23 cellular contexts compared by ENCODE assay signal in the genomic region with DNA sequence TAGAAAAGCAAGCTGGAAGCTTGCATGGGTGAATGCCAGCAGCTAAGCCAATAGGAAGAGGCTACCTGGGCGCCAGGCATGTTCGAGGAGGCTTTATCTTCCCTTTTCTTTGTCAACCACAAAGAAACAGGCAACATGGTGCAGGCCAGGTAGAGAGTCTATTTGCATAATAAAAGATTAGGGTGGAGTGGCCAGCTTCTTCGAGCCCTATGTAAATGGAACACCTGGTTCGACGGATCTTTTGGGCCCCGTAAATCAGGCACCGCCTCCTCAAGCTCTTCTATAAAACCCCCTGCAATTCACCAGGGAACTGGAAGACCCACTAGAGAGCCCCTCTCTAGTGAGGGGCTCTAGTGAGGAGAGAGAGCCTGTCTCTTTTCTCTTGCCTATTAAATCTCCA.
DNase-seq lines count a peak whose midpoint lies in the region; ATAC-seq and TF ChIP-seq lines count a peak whose summit lies in the region.
"Had no signal": no experiment of that assay in that cellular context is flagged by ENCODE, and none has a peak within 500 bp of the region (broad histone marks: within the 10 kb centered on the region; RNA-seq: fewer than 3 reads in every experiment).

No MANE protein-coding gene starts in this region.

- no peaks in the 10 kb centered on the region for H3K4me1 Mint-ChIP-seq in neural progenitor cell
- no peaks in the 10 kb centered on the region for H3K4me1 Mint-ChIP-seq in natural killer cell treated with Interleukin-12 subunit alpha and Interleukin-12 subunit beta and Interleukin-15 and Interleukin-18, amount 100 ng/mL, for 72 hours (ENCODE audit: low read depth in 2 of 2)

- TF ChIP-seq CTCF in neural progenitor cell (IDR thresholded peaks at IDR 0.05) (no peak), dorsolateral prefrontal cortex (IDR thresholded peaks at IDR 0.05 in 54 of 56, conservative IDR thresholded peaks at IDR 0.05 in 2 of 56; ENCODE audit: low read depth in 1 of 56, partially characterized antibody in 56 of 56) (no peak)

- H3K4me3 ChIP-seq in H7 (ENCODE audit: insufficient read depth, low read depth, low read length): no peak overlapping the region
- H3K4me3 ChIP-seq in NT2/D1 (ENCODE audit: insufficient read length, low read depth): no peak overlapping the region
- no peak overlapping the region for H3K4me3 ChIP-seq in neural progenitor cell
- H3K4me3 ChIP-seq in dorsolateral prefrontal cortex: no peak overlapping the region
- H3K4me3 ChIP-seq: A549; BLaER1 treated with 17β-estradiol and CSF1 and Interleukin-3, amounts not matched to agents 10 nM and 100 nM; SK-N-MC had no signal

- H3K4me3 Mint-ChIP-seq in neural progenitor cell: no peak overlapping the region
- H3K4me3 Mint-ChIP-seq in natural killer cell treated with Interleukin-12 subunit alpha and Interleukin-12 subunit beta and Interleukin-15 and Interleukin-18, amount 100 ng/mL, for 72 hours: no peak overlapping the region
- H3K4me3 Mint-ChIP-seq: CD4-positive, alpha-beta T cell had no signal

- H4K20me1 ChIP-seq in neural progenitor cell (ENCODE audit: low read depth): no peaks in the 10 kb centered on the region
- H4K20me1 ChIP-seq: BLaER1 treated with 17β-estradiol and CSF1 and Interleukin-3, amounts not matched to agents 10 nM and 100 nM had no signal

- DNase-seq in H7 (peak; percentile 7), NT2/D1 (ENCODE audit: low read depth, low spot score) (peak; percentile 3), iPS DF 4.7 (ENCODE audit: extremely low read depth, low spot score) (peak; percentile 44), neural progenitor cell (ENCODE audit: low spot score) (no peak), mesenteric fat pad (ENCODE audit: low spot score) (no peak), dorsolateral prefrontal cortex (no peak)
- no peak for DNase-seq in natural killer cell treated with Interleukin-12 subunit alpha and Interleukin-12 subunit beta and Interleukin-15 and Interleukin-18, amount 100 ng/mL, for 72 hours (ENCODE audit: low spot score)
- DNase-seq: AML-193; CD4-positive, alpha-beta T cell; HCEC 1CT; Karpas-422; NCI-H1092; NCI-H1417 treated with DMSO at 0.1 percent for 48 hours; NCI-H1694 treated with DMSO at 0.1 percent for 48 hours; NCI-H446 treated with DMSO at 0.1 percent for 48 hours; NCI-H526 treated with DMSO at 0.1 percent for 48 hours; SHP77 treated with DMSO at 0.1 percent for 48 hours had no signal

- H3K27ac ChIP-seq in neural progenitor cell: no peak overlapping the region
- H3K27ac ChIP-seq in dorsolateral prefrontal cortex: no peak overlapping the region
- H3K27ac ChIP-seq: A549; BLaER1 treated with 17β-estradiol and CSF1 and Interleukin-3, amounts not matched to agents 10 nM and 100 nM; HL-60; SK-N-MC had no signal

- no peak overlapping the region for H3K4me2 ChIP-seq in neural progenitor cell
- H3K4me2 ChIP-seq: A549; BLaER1 treated with 17β-estradiol and CSF1 and Interleukin-3, amounts not matched to agents 10 nM and 100 nM had no signal

- H3K9me3 ChIP-seq in NT2/D1 (ENCODE audit: insufficient read depth, low read length) (no peaks in the 10 kb centered on the region), neural progenitor cell (ENCODE audit: low read depth) (peaks cover 3% of the 10 kb centered on the region)
- H3K9me3 ChIP-seq: A549 had no signal

- no peaks in the 10 kb centered on the region for H3K36me3 ChIP-seq in H7 (replicated peaks; ENCODE audit: control insufficient read depth, insufficient read depth, low read length)
- H3K36me3 ChIP-seq in NT2/D1 (ENCODE audit: insufficient read depth, insufficient read length, low read length): no peaks in the 10 kb centered on the region
- no peaks in the 10 kb centered on the region for H3K36me3 ChIP-seq in neural progenitor cell
- H3K36me3 ChIP-seq: BLaER1 treated with 17β-estradiol and CSF1 and Interleukin-3, amounts not matched to agents 10 nM and 100 nM had no signal

- H3K4me1 ChIP-seq in NT2/D1 (ENCODE audit: insufficient read depth, insufficient read length): no peaks in the 10 kb centered on the region
- H3K4me1 ChIP-seq in neural progenitor cell: no peaks in the 10 kb centered on the region
- H3K4me1 ChIP-seq: A549; BLaER1 treated with 17β-estradiol and CSF1 and Interleukin-3, amounts not matched to agents 10 nM and 100 nM had no signal

- H3K79me2 ChIP-seq in neural progenitor cell (ENCODE audit: low read depth): no peaks in the 10 kb centered on the region

- H3K9me3 Mint-ChIP-seq in neural progenitor cell: peaks cover 5% of the 10 kb centered on the region
- H3K9me3 Mint-ChIP-seq in natural killer cell treated with Interleukin-12 subunit alpha and Interleukin-12 subunit beta and Interleukin-15 and Interleukin-18, amount 100 ng/mL, for 72 hours: peaks cover 9% of the 10 kb centered on the region

- no peaks in the 10 kb centered on the region for H3F3A ChIP-seq in neural progenitor cell (ENCODE audit: low read depth)

- no peaks in the 10 kb centered on the region for H3K36me3 Mint-ChIP-seq in neural progenitor cell
- H3K36me3 Mint-ChIP-seq in natural killer cell treated with Interleukin-12 subunit alpha and Interleukin-12 subunit beta and Interleukin-15 and Interleukin-18, amount 100 ng/mL, for 72 hours: no peaks in the 10 kb centered on the region

- no peak overlapping the region for H3K9ac ChIP-seq in NT2/D1 (ENCODE audit: insufficient read length, low read depth)
- H3K9ac ChIP-seq in neural progenitor cell: no peak overlapping the region
- H3K9ac ChIP-seq: BLaER1 treated with 17β-estradiol and CSF1 and Interleukin-3, amounts not matched to agents 10 nM and 100 nM had no signal

- no peak overlapping the region for H3K27ac Mint-ChIP-seq in neural progenitor cell
- H3K27ac Mint-ChIP-seq in natural killer cell treated with Interleukin-12 subunit alpha and Interleukin-12 subunit beta and Interleukin-15 and Interleukin-18, amount 100 ng/mL, for 72 hours: no peak overlapping the region
- H3K27ac Mint-ChIP-seq: CD4-positive, alpha-beta T cell had no signal

- H3K27me3 ChIP-seq in H7 (ENCODE audit: control insufficient read depth, insufficient read depth, low read length): no peaks in the 10 kb centered on the region
- no peaks in the 10 kb centered on the region for H3K27me3 ChIP-seq in NT2/D1 (ENCODE audit: insufficient read depth, insufficient read length)
- no peaks in the 10 kb centered on the region for H3K27me3 ChIP-seq in neural progenitor cell
- no peaks in the 10 kb centered on the region for H3K27me3 ChIP-seq in dorsolateral prefrontal cortex
- H3K27me3 ChIP-seq: BLaER1 treated with 17β-estradiol and CSF1 and Interleukin-3, amounts not matched to agents 10 nM and 100 nM had no signal

- H2AFZ ChIP-seq in neural progenitor cell (replicated peaks): peak overlapping the region; percentile 34

- intact Hi-C loops in dorsolateral prefrontal cortex (cut with DNase I): no loop called here

- ATAC-seq in natural killer cell treated with Interleukin-12 subunit alpha and Interleukin-12 subunit beta and Interleukin-15 and Interleukin-18, amount 100 ng/mL, for 72 hours: no peak
- ATAC-seq: A549, HepG2, Panc1 had no signal

- H3K27me3 Mint-ChIP-seq in neural progenitor cell (ENCODE audit: insufficient read depth, low read depth): peaks cover 3% of the 10 kb centered on the region
- no peaks in the 10 kb centered on the region for H3K27me3 Mint-ChIP-seq in natural killer cell treated with Interleukin-12 subunit alpha and Interleukin-12 subunit beta and Interleukin-15 and Interleukin-18, amount 100 ng/mL, for 72 hours

Comparison
In these comparisons a context has a peak if more than half of its experiments do, and no peak if none do; other contexts are left out.
1. DNase-seq: peak in H7 (single experiment), NT2/D1 (single experiment) and iPS DF 4.7 (single experiment); none in neural progenitor cell (single experiment), mesenteric fat pad (single experiment), natural killer cell treated with Interleukin-12 subunit alpha and Interleukin-12 subunit beta and Interleukin-15 and Interleukin-18, amount 100 ng/mL, for 72 hours (single experiment) and dorsolateral prefrontal cortex (0 of 10).